Comparison of ENCODE assay signal across 11 cellular contexts in the genomic region with DNA sequence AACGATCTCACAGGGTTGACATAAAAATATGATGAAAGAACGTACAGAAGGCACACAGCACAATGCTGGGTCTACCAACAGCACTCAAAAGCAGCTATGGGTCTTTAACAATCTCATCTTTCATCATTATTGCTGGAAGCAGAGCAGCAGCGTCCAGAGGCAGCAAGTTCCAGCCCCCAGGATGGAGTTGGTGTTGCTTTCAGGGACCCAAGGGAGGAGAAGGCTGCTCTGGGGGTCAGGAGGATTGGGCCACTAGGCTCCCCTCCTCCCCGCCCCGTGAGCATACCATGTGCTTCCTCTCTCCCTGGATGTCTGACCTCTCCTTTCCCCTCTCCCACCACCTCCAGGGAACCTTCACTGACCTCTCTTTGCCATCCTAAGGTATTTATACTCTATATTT. TPM values are rescaled to one million over a fixed set of nuclear protein-coding genes. Genes with fewer than 3 reads are reported as not detected.
DNase-seq lines count a peak whose midpoint lies in the region; ATAC-seq and TF ChIP-seq lines count a peak whose summit lies in the region.
"Had no signal": no experiment of that assay in that cellular context is flagged by ENCODE, and none has a peak within 500 bp of the region (broad histone marks: within the 10 kb centered on the region; RNA-seq: fewer than 3 reads in every experiment).

No MANE protein-coding gene starts in this region.

- H3K9me3 Mint-ChIP-seq in glutamatergic neuron (ENCODE audit: unreplicated experiment) = peaks cover 5% of the 10 kb centered on the region
- H3K9me3 Mint-ChIP-seq in activated T-helper 2 cell treated with anti-CD3 and anti-CD28 coated beads, Interferon-gamma antibody, Interleukin-2, Interleukin-4, amounts not matched to agents 10 μg/mL and 5 μg/mL and 100 μg/mL, durations not matched to agents 14 hours and 24 hours and 36 hours = no peaks in the 10 kb centered on the region
- H3K9me3 Mint-ChIP-seq: memory B cell had no signal

- H3K36me3 Mint-ChIP-seq in T-helper 17 cell (ENCODE audit: low read depth) = peaks cover 11% of the 10 kb centered on the region
- H3K36me3 Mint-ChIP-seq in glutamatergic neuron (ENCODE audit: unreplicated experiment) = no peaks in the 10 kb centered on the region
- peaks cover 31% of the 10 kb centered on the region for H3K36me3 Mint-ChIP-seq in activated T-helper 2 cell treated with anti-CD3 and anti-CD28 coated beads, Interferon-gamma antibody, Interleukin-2, Interleukin-4, amounts not matched to agents 10 μg/mL and 5 μg/mL and 100 μg/mL, durations not matched to agents 14 hours and 24 hours and 36 hours (ENCODE audit: low read depth)

- H3K27me3 ChIP-seq in WERI-Rb-1 (ENCODE audit: insufficient read depth, low read depth, severe bottlenecking) = no peaks in the 10 kb centered on the region

- peak overlapping the region; percentile 27 for H3K4me3 ChIP-seq in skeletal muscle cell (ENCODE audit: low read depth, low read length)
- H3K4me3 ChIP-seq in WERI-Rb-1 (ENCODE audit: low read depth, low read length) = no peak overlapping the region

- H3K9me3 ChIP-seq in T-helper 17 cell (ENCODE audit: control insufficient read depth, low read length, poor library complexity, severe bottlenecking) (no peaks in the 10 kb centered on the region), WERI-Rb-1 (ENCODE audit: severe bottlenecking) (no peaks in the 10 kb centered on the region)

- H3K4me1 Mint-ChIP-seq in T-helper 17 cell = peaks cover 42% of the 10 kb centered on the region
- H3K4me1 Mint-ChIP-seq in glutamatergic neuron (ENCODE audit: low read depth, unreplicated experiment) = peaks cover 56% of the 10 kb centered on the region
- peaks cover 29% of the 10 kb centered on the region for H3K4me1 Mint-ChIP-seq in activated T-helper 2 cell treated with anti-CD3 and anti-CD28 coated beads, Interferon-gamma antibody, Interleukin-2, Interleukin-4, amounts not matched to agents 10 μg/mL and 5 μg/mL and 100 μg/mL, durations not matched to agents 14 hours and 24 hours and 36 hours (ENCODE audit: low read depth)

- H3K27me3 Mint-ChIP-seq in T-helper 17 cell = no peaks in the 10 kb centered on the region
- peaks cover 2% of the 10 kb centered on the region for H3K27me3 Mint-ChIP-seq in glutamatergic neuron (ENCODE audit: unreplicated experiment)
- H3K27me3 Mint-ChIP-seq in activated T-helper 2 cell treated with anti-CD3 and anti-CD28 coated beads, Interferon-gamma antibody, Interleukin-2, Interleukin-4, amounts not matched to agents 10 μg/mL and 5 μg/mL and 100 μg/mL, durations not matched to agents 14 hours and 24 hours and 36 hours (ENCODE audit: low read depth) = no peaks in the 10 kb centered on the region
- H3K27me3 Mint-ChIP-seq: memory B cell had no signal

- intact Hi-C loops in activated T-helper 2 cell treated with anti-CD3 and anti-CD28 coated beads, Interferon-gamma antibody, Interleukin-2, Interleukin-4, amounts not matched to agents 10 μg/mL and 5 μg/mL and 100 μg/mL, durations not matched to agents 14 hours and 24 hours and 36 hours (cut with micrococcal nuclease) = no loop called here

- H3K27ac Mint-ChIP-seq in T-helper 17 cell (no peak overlapping the region), glutamatergic neuron (ENCODE audit: unreplicated experiment) (peak overlapping the region; percentile 30)
- H3K27ac Mint-ChIP-seq in activated T-helper 2 cell treated with anti-CD3 and anti-CD28 coated beads, Interferon-gamma antibody, Interleukin-2, Interleukin-4, amounts not matched to agents 10 μg/mL and 5 μg/mL and 100 μg/mL, durations not matched to agents 14 hours and 24 hours and 36 hours = no peak overlapping the region

- H3K4me3 Mint-ChIP-seq in T-helper 17 cell = peak overlapping the region; percentile 43
- peak overlapping the region; percentile 44 for H3K4me3 Mint-ChIP-seq in glutamatergic neuron (ENCODE audit: unreplicated experiment)
- no peak overlapping the region for H3K4me3 Mint-ChIP-seq in activated T-helper 2 cell treated with anti-CD3 and anti-CD28 coated beads, Interferon-gamma antibody, Interleukin-2, Interleukin-4, amounts not matched to agents 10 μg/mL and 5 μg/mL and 100 μg/mL, durations not matched to agents 14 hours and 24 hours and 36 hours (ENCODE audit: low read depth)
- H3K4me3 Mint-ChIP-seq: memory B cell had no signal

- H3K36me3 ChIP-seq in WERI-Rb-1 = peaks cover 37% of the 10 kb centered on the region

- DNase-seq in ELR (ENCODE audit: low read depth) (peak; percentile 19), T-helper 17 cell (no peak), glutamatergic neuron (no peak), skeletal muscle cell (ENCODE audit: low read depth) (no peak), inferior parietal cortex (ENCODE audit: extremely low spot score) (no peak), WERI-Rb-1 (no peak)
- no peak for DNase-seq in activated T-helper 2 cell treated with anti-CD3 and anti-CD28 coated beads, Interferon-gamma antibody, Interleukin-2, Interleukin-4, amounts not matched to agents 10 μg/mL and 5 μg/mL and 100 μg/mL, durations not matched to agents 14 hours and 24 hours and 36 hours (ENCODE audit: low spot score)
- no peak for DNase-seq in NK-92 treated with Interleukin-12 subunit alpha and Interleukin-12 subunit beta, amount 100 ng/mL, for 24 hours (lab: John Stamatoyannopoulos, UW)
- DNase-seq: activated T-cell treated with anti-CD3 and anti-CD28 coated beads, Interleukin-2, amount 50 U/mL, for 48 hours; NCI-H524 treated with DMSO at 0.1 percent for 48 hours had no signal

- TF ChIP-seq CTCF in glutamatergic neuron (IDR thresholded peaks at IDR 0.05; ENCODE audit: partially characterized antibody, unreplicated experiment) = no peak
- no peak for TF ChIP-seq CTCF in WERI-Rb-1 (IDR thresholded peaks at IDR 0.05; ENCODE audit: low read depth, low read length)

- H3K27ac ChIP-seq in WERI-Rb-1 = no peak overlapping the region

- no peak for ATAC-seq in T-helper 17 cell

RNA-seq across cellular contexts. Expression of a gene that starts 13.3 kb away (rescaled TPM):
- total RNA-seq in T-helper 17 cell (10 to 100 TPM; 19.5 to 35.2 TPM), glutamatergic neuron (ENCODE audit: unreplicated experiment) (95.2 TPM)
- 51.5 and 54.4 TPM in 2 replicates for total RNA-seq in activated T-helper 2 cell treated with anti-CD3 and anti-CD28 coated beads, Interferon-gamma antibody, Interleukin-2, Interleukin-4, amounts not matched to agents 10 μg/mL and 5 μg/mL and 100 μg/mL, durations not matched to agents 14 hours and 24 hours and 36 hours

RNA-seq across cellular contexts. Expression of a gene that starts 13.7 kb away (rescaled TPM):
- total RNA-seq in T-helper 17 cell (10 to 100 TPM; 26.9 to 32.9 TPM), glutamatergic neuron (ENCODE audit: unreplicated experiment) (44.2 TPM)
- total RNA-seq in activated T-helper 2 cell treated with anti-CD3 and anti-CD28 coated beads, Interferon-gamma antibody, Interleukin-2, Interleukin-4, amounts not matched to agents 10 μg/mL and 5 μg/mL and 100 μg/mL, durations not matched to agents 14 hours and 24 hours and 36 hours = 30.6 and 31.2 TPM in 2 replicates
